ENCODE assay signal across 8 cellular contexts in the genomic region with DNA sequence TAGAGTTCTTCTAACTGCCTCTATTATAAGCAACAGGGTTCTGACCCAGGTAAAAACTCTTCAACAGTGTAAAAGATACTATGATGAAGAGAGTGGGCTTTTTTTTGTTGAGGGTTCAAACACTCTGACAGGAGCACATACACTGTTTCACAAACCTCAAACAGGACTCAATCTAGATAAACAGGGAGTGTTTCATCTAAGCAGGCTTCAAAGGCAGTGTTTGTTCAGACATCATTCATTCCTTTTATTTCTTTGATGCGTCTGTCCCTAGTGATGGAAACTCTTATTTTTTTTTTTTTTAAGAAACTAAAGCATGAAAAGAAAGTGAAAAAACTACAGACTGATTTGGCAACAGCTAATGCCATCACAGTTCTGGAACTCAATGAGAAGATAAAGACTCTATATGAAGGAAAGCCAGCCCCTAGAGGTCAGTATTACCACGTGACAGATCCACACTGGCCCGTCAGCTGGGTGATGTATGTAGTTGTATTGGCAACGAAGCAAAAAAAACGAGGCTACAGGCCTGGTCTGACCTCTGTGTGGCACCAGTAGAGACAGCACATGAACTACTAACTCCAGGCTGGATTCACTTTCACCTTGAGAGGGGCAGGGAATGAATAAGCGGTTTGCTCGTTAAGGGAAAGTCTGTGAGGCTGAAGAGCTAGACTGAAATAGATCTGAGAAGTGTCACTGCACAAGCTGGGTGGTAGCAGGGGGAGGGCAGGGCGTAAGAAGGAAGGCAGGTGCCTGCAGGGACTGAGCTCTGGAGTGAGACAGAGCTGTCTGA.
DNase-seq lines count a peak whose midpoint lies in the region; ATAC-seq lines count a peak whose summit lies in the region.

No MANE protein-coding gene starts in this region.

- H3K36me3 Mint-ChIP-seq in activated naive CD8-positive, alpha-beta T cell treated with anti-CD3 and anti-CD28 coated beads for 36 hours: no peaks in the 10 kb centered on the region

- no peak overlapping the region for H3K27ac Mint-ChIP-seq in activated naive CD8-positive, alpha-beta T cell treated with anti-CD3 and anti-CD28 coated beads for 36 hours

- H3K9me3 Mint-ChIP-seq in activated naive CD8-positive, alpha-beta T cell treated with anti-CD3 and anti-CD28 coated beads for 36 hours: no peaks in the 10 kb centered on the region

- peak; percentile 88 for ATAC-seq in GM19438 (IDR thresholded peaks at IDR 0.05; ENCODE audit: low read depth, unreplicated experiment)
- peak; percentile 88 for ATAC-seq in HG03342 (IDR thresholded peaks at IDR 0.05; ENCODE audit: unreplicated experiment)

- no peaks in the 10 kb centered on the region for H3K4me1 Mint-ChIP-seq in activated naive CD8-positive, alpha-beta T cell treated with anti-CD3 and anti-CD28 coated beads for 36 hours

- DNase-seq in Daoy (ENCODE audit: low read depth) (peak; percentile 75), NCI-H69 (lab: John Stamatoyannopoulos, UW) (peak; percentile 85), hepatic stellate cell (ENCODE audit: low spot score) (peak; percentile 21), skeletal muscle cell (ENCODE audit: low read depth) (peak; percentile 39), T-helper 9 cell (no peak)
- DNase-seq in activated naive CD8-positive, alpha-beta T cell treated with anti-CD3 and anti-CD28 coated beads for 36 hours: peak; percentile 17

- no peak overlapping the region for H3K4me3 ChIP-seq in skeletal muscle cell (ENCODE audit: low read depth, low read length)

- H3K27me3 Mint-ChIP-seq in activated naive CD8-positive, alpha-beta T cell treated with anti-CD3 and anti-CD28 coated beads for 36 hours: peaks cover 4% of the 10 kb centered on the region

- no peak overlapping the region for H3K4me3 Mint-ChIP-seq in activated naive CD8-positive, alpha-beta T cell treated with anti-CD3 and anti-CD28 coated beads for 36 hours
